In the genomic region with DNA sequence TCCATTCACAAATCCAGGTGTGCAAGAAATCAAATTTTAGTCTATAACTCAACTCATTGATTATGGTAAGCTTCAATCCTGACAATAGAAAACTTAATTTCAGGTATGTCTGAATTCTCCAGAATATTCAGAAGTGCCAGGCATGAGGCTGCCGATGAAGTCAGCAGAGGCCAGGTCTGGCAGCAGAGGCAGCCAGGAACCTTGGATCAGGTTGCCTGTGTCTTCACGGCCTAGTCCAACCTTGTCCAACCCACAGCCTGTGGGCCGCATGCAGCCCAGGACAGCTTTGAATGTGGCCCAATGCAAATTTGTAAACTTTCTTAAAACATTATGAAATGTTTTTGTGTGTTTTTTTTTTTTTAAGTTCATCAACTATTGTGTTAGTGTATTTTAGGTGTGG, we compare ENCODE assay signal across 29 cellular contexts.
"Had no signal": no experiment of that assay in that cellular context is flagged by ENCODE, and none has a peak within 500 bp of the region (broad histone marks: within the 10 kb centered on the region; RNA-seq: fewer than 3 reads in every experiment).

No MANE protein-coding gene starts in this region.

- DNase-seq: activated B cell treated with CpG ODN at 0.5 μM for 24 hours; activated CD4-positive, alpha-beta T cell treated with anti-CD3 and anti-CD28 coated beads for 48 hours; activated CD4-positive, alpha-beta T cell treated with anti-CD3 and anti-CD28 coated beads, Interleukin-2, amount 50 U/mL, for 1 hour; activated CD4-positive, alpha-beta T cell treated with anti-CD3 and anti-CD28 coated beads, Interleukin-2, amount 50 U/mL, for 48 hours; activated CD8-positive, alpha-beta memory T cell treated with anti-CD3 and anti-CD28 coated beads, Interleukin-2, amount 50 U/mL, for 4 hours; activated CD8-positive, alpha-beta T cell treated with anti-CD3 and anti-CD28 coated beads, Interleukin-2, amount 10 ng/mL, durations not matched to agents 7 days and 5 days; activated naive CD4-positive, alpha-beta T cell treated with anti-CD3 and anti-CD28 coated beads for 36 hours; activated naive CD8-positive, alpha-beta T cell treated with anti-CD3 and anti-CD28 coated beads for 36 hours; activated naive CD8-positive, alpha-beta T cell treated with anti-CD3 and anti-CD28 coated beads, Interleukin-2, amount 50 U/mL, for 24 hours; activated T-cell treated with anti-CD3 and anti-CD28 coated beads, Interleukin-2, amount 50 U/mL, for 1 hour; amygdala; aorta; body of pancreas; caudate nucleus; cortex of kidney; effector CD8-positive, alpha-beta T cell; foreskin keratinocyte; SW 1271; T-helper 1 cell; T-helper 17 cell; T1000; WERI-Rb-1 had no signal

- H3K4me3 Mint-ChIP-seq: activated B cell treated with CpG ODN at 0.5 μM for 24 hours; activated CD8-positive, alpha-beta memory T cell treated with anti-CD3 and anti-CD28 coated beads, Interleukin-2, amount 10 ng/mL, durations not matched to agents 7 days and 5 days; activated CD8-positive, alpha-beta T cell treated with anti-CD3 and anti-CD28 coated beads, Interleukin-2, amount 10 ng/mL, durations not matched to agents 7 days and 5 days; activated naive CD4-positive, alpha-beta T cell treated with anti-CD3 and anti-CD28 coated beads for 36 hours; activated naive CD4-positive, alpha-beta T cell treated with anti-CD3 and anti-CD28 coated beads, Interleukin-2, amount 50 U/mL, for 24 hours; activated naive CD8-positive, alpha-beta T cell treated with anti-CD3 and anti-CD28 coated beads for 36 hours; activated naive CD8-positive, alpha-beta T cell treated with anti-CD3 and anti-CD28 coated beads, Interleukin-2, amount 50 U/mL, for 24 hours; T-helper 17 cell; T-helper 2 cell treated with Interferon-gamma antibody and Interleukin-4, amounts not matched to agents 5 μg/mL and 100 μg/mL, for 36 hours had no signal

- H3K27ac Mint-ChIP-seq: activated B cell treated with CpG ODN at 0.5 μM for 24 hours; activated CD8-positive, alpha-beta memory T cell treated with anti-CD3 and anti-CD28 coated beads, Interleukin-2, amount 10 ng/mL, durations not matched to agents 7 days and 5 days; activated CD8-positive, alpha-beta T cell treated with anti-CD3 and anti-CD28 coated beads, Interleukin-2, amount 10 ng/mL, durations not matched to agents 7 days and 5 days; activated naive CD4-positive, alpha-beta T cell treated with anti-CD3 and anti-CD28 coated beads for 36 hours; activated naive CD4-positive, alpha-beta T cell treated with anti-CD3 and anti-CD28 coated beads, Interleukin-2, amount 50 U/mL, for 24 hours; activated naive CD8-positive, alpha-beta T cell treated with anti-CD3 and anti-CD28 coated beads for 36 hours; activated naive CD8-positive, alpha-beta T cell treated with anti-CD3 and anti-CD28 coated beads, Interleukin-2, amount 50 U/mL, for 24 hours; T-helper 17 cell; T-helper 2 cell treated with Interferon-gamma antibody and Interleukin-4, amounts not matched to agents 5 μg/mL and 100 μg/mL, for 36 hours had no signal

- H3K4me1 ChIP-seq: body of pancreas, gastroesophageal sphincter had no signal

- H3K27ac ChIP-seq: adrenal gland, body of pancreas, epithelial cell of prostate, foreskin keratinocyte, gastroesophageal sphincter, WERI-Rb-1 had no signal

- H3K27me3 ChIP-seq: adrenal gland, body of pancreas, foreskin keratinocyte, gastroesophageal sphincter had no signal

- H3K9me3 Mint-ChIP-seq: activated B cell treated with CpG ODN at 0.5 μM for 24 hours; activated naive CD4-positive, alpha-beta T cell treated with anti-CD3 and anti-CD28 coated beads for 36 hours; activated naive CD4-positive, alpha-beta T cell treated with anti-CD3 and anti-CD28 coated beads, Interleukin-2, amount 50 U/mL, for 24 hours; activated naive CD8-positive, alpha-beta T cell treated with anti-CD3 and anti-CD28 coated beads for 36 hours; activated naive CD8-positive, alpha-beta T cell treated with anti-CD3 and anti-CD28 coated beads, Interleukin-2, amount 50 U/mL, for 24 hours; T-helper 2 cell treated with Interferon-gamma antibody and Interleukin-4, amounts not matched to agents 5 μg/mL and 100 μg/mL, for 36 hours had no signal

- H3K9me3 ChIP-seq: adrenal gland, body of pancreas, gastroesophageal sphincter had no signal

- ATAC-seq: activated CD4-positive, CD25-positive, alpha-beta regulatory T cell treated with anti-CD3 and anti-CD28 coated beads, Interleukin-2, amount 50 U/mL, for 24 hours; activated CD8-positive, alpha-beta memory T cell treated with anti-CD3 and anti-CD28 coated beads, Interleukin-2, amount 10 ng/mL, durations not matched to agents 7 days and 5 days; activated CD8-positive, alpha-beta T cell treated with anti-CD3 and anti-CD28 coated beads, Interleukin-2, amount 10 ng/mL, durations not matched to agents 7 days and 5 days; activated naive CD8-positive, alpha-beta T cell treated with anti-CD3 and anti-CD28 coated beads, Interleukin-2, amount 50 U/mL, for 24 hours; body of pancreas; foreskin keratinocyte; gastroesophageal sphincter; T-helper 17 cell had no signal

- H3K27me3 Mint-ChIP-seq: activated B cell treated with CpG ODN at 0.5 μM for 24 hours; activated CD8-positive, alpha-beta memory T cell treated with anti-CD3 and anti-CD28 coated beads, Interleukin-2, amount 10 ng/mL, durations not matched to agents 7 days and 5 days; activated naive CD4-positive, alpha-beta T cell treated with anti-CD3 and anti-CD28 coated beads, Interleukin-2, amount 50 U/mL, for 24 hours; activated naive CD8-positive, alpha-beta T cell treated with anti-CD3 and anti-CD28 coated beads for 36 hours; activated naive CD8-positive, alpha-beta T cell treated with anti-CD3 and anti-CD28 coated beads, Interleukin-2, amount 50 U/mL, for 24 hours; T-helper 17 cell had no signal

- H3K4me3 ChIP-seq: adrenal gland, body of pancreas, gastroesophageal sphincter had no signal

- H3K36me3 ChIP-seq: adrenal gland, WERI-Rb-1 had no signal
